8 cellular contexts compared by ENCODE assay signal in the genomic region with DNA sequence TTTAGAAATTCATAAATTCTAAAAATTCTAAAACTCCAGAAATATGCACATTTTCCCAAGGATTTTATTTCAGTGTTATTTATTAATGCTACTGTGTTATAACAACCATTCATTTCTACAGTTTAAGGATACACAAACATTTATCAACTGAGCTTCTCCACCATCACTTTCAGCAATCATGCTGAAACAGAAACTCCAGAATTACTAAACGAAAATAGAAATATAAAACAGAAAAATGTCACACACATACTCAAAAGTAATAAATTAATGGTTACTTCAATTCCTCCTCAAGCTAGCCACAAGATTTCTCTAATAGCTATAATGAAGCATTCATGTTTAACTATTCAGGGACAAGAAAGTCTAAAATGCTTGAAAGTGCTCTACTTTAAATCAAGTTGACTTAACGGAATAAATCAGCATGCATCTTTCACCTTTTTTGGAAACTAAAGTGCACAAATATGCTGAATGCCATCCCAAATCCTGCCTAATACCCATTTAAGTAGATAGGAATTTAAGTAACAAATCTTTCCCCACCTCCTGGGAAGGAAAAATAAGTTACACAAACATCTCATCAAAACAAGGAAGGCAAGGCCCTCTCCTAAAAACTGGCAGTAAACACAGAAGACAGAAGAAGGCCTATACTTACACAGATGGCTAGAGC. TPM values are rescaled to one million over a fixed set of nuclear protein-coding genes. Genes with fewer than 3 reads are reported as not detected.
A peak's percentile ranks its signal among the peaks of the same experiment; 100 is the strongest.
DNase-seq lines count a peak whose midpoint lies in the region; ATAC-seq and TF ChIP-seq lines count a peak whose summit lies in the region.

No MANE protein-coding gene starts in this region.

- H3K36me3 ChIP-seq in BJ (ENCODE audit: control insufficient read depth, insufficient read depth, low read length) (no peaks in the 10 kb centered on the region), colonic mucosa (no peaks in the 10 kb centered on the region), mucosa of rectum (ENCODE audit: control insufficient read depth in 2 of 2, insufficient read depth in 2 of 2, low read length in 2 of 2) (no peaks in the 10 kb centered on the region)

- peak overlapping the region; percentile 30 to 40 for H3K9ac ChIP-seq in colonic mucosa (ENCODE audit: low read depth in 2 of 2, low read length in 2 of 2)
- peak overlapping the region; percentile 38 to 57 for H3K9ac ChIP-seq in mucosa of rectum (ENCODE audit: low read depth in 1 of 2, low read length in 2 of 2)

- no peak for DNase-seq in BJ (ENCODE audit: low read depth)
- no peak for DNase-seq in colonic mucosa
- no peak for DNase-seq in NCI-H187 (lab: John Stamatoyannopoulos, UW)
- DNase-seq in T-cell, result no peak

- H3K9me3 ChIP-seq in colonic mucosa (no peaks in the 10 kb centered on the region), mucosa of rectum (ENCODE audit: control insufficient read depth in 2 of 2, low read length in 2 of 2) (no peaks in the 10 kb centered on the region)

- CTCF ChIA-PET in BJ (lab: Yijun Ruan, JAX) (interaction anchor here (1.0 to 1.7 kb wide), 2 partner anchors 11 to 22 kb away, joined by 3 read pairs; no protein-coding TSS in a partner anchor), T-cell (lab: Charles Lee) (no interaction called here)

- no peaks in the 10 kb centered on the region for H3K36me3 Mint-ChIP-seq in T-cell

- POLR2A ChIA-PET in BJ (lab: Charles Lee), result interaction anchor here (0.6 to 0.8 kb wide), 3 partner anchors 74 to 823 kb away, joined by 3 to 6 read pairs (median 3); no protein-coding TSS in a partner anchor
- POLR2A ChIA-PET in T-cell (lab: Charles Lee), result interaction anchor here in 1 of 2 donors (1.0 kb wide), 1 partner anchor 14 kb away, joined by 7 read pairs; no protein-coding TSS in a partner anchor

- H3K27ac Mint-ChIP-seq in T-cell, result no peak overlapping the region

- intact Hi-C loops in colonic mucosa (cut with DNase I), result no loop called here

- H3K4me1 Mint-ChIP-seq in T-cell, result peaks cover 13 to 19% (median 15%) of the 10 kb centered on the region in 3 donors

- no peaks in the 10 kb centered on the region for H3K27me3 Mint-ChIP-seq in T-cell

- H3K27me3 ChIP-seq in BJ (ENCODE audit: control insufficient read depth, insufficient read depth, low read length), result no peaks in the 10 kb centered on the region
- no peaks in the 10 kb centered on the region for H3K27me3 ChIP-seq in colonic mucosa
- H3K27me3 ChIP-seq in mucosa of rectum (ENCODE audit: control insufficient read depth in 2 of 2, insufficient read depth in 2 of 2, low read length in 2 of 2), result no peaks in the 10 kb centered on the region

- H3K4me1 ChIP-seq in colonic mucosa, result no peaks in the 10 kb centered on the region
- peaks cover 0 to 4% of the 10 kb centered on the region in 2 donors for H3K4me1 ChIP-seq in mucosa of rectum (ENCODE audit: control insufficient read depth in 2 of 2, insufficient read depth in 2 of 2, low read length in 2 of 2)

- H3K4me3 ChIP-seq in BJ (ENCODE audit: low read depth, low read length), result peak overlapping the region; percentile 39
- peak overlapping the region; percentile 4 for H3K4me3 ChIP-seq in colonic mucosa
- H3K4me3 ChIP-seq in mucosa of rectum (ENCODE audit: low read length in 2 of 2), result peak overlapping the region; percentile 51 to 57

- ATAC-seq in HG02885 (IDR thresholded peaks at IDR 0.05; ENCODE audit: poor library complexity, unreplicated experiment), result peak; percentile 41
- no peak for ATAC-seq in HG03439 (IDR thresholded peaks at IDR 0.05; ENCODE audit: unreplicated experiment)
- no peak for ATAC-seq in T-cell (replicated peaks in 1 of 4)
- ATAC-seq in GM21529 (IDR thresholded peaks at IDR 0.05; ENCODE audit: unreplicated experiment), result no peak

- peaks cover 7 to 9% (median 8%) of the 10 kb centered on the region in 3 donors for H3K9me3 Mint-ChIP-seq in T-cell

- no peak for TF ChIP-seq CTCF in BJ (IDR thresholded peaks at IDR 0.05; ENCODE audit: insufficient read depth, low read depth, low read length)
- TF ChIP-seq CTCF in colonic mucosa (IDR thresholded peaks at IDR 0.05), result no peak

- H3K4me3 Mint-ChIP-seq in T-cell, result peak overlapping the region in 1 of 3 donors; percentile 46

- H3K27ac ChIP-seq in colonic mucosa, result peak overlapping the region; percentile 41
- H3K27ac ChIP-seq in mucosa of rectum (ENCODE audit: low read depth in 2 of 2, low read length in 2 of 2), result no peak overlapping the region

RNA-seq across cellular contexts. Expression of a gene that starts 0.6 kb away (rescaled TPM):
- 9.5 and 12.3 TPM in 2 replicates for polyA plus RNA-seq in BJ (2011; rRNA removed)
- 11.7 and 17.4 TPM in 2 replicates for polyA minus RNA-seq in BJ (2011; rRNA and poly(A)+ RNA removed)
- total RNA-seq in colonic mucosa (100 to 1,000 TPM in 1 of 2 donors, 10 to 100 TPM in 1; 34.0 to 248 TPM), T-cell (10 to 100 TPM; 11.3 to 92.9 (median 22.7) TPM)

RNA-seq across cellular contexts. Expression of a gene that starts 54.9 kb away (rescaled TPM):
- 4.1 and 7.2 TPM in 2 replicates for polyA plus RNA-seq in BJ (2011; rRNA removed)
- 3.9 and 4.8 TPM in 2 replicates for polyA minus RNA-seq in BJ (2011; rRNA and poly(A)+ RNA removed)
- 1 to 10 TPM; 3.6 to 5.7 TPM for total RNA-seq in colonic mucosa
- 1 to 10 TPM; 3.8 to 6.7 (median 5.2) TPM for total RNA-seq in T-cell

Comparison
In these comparisons a context has a peak if more than half of its experiments do, and no peak if none do; other contexts are left out.
1. H3K4me3 ChIP-seq: peak in every context shown above with its lines; median percentile 54 in mucosa of rectum; 39 in BJ; 4 in colonic mucosa.